8 cellular contexts compared by ENCODE assay signal in genomic region chr7:99143853-99144672, GRCh38. TPM values are rescaled to one million over a fixed set of nuclear protein-coding genes. Genes with fewer than 3 reads are reported as not detected.
A peak's percentile ranks its signal among the peaks of the same experiment; 100 is the strongest.
DNase-seq lines count a peak whose midpoint lies in the region; ATAC-seq and TF ChIP-seq lines count a peak whose summit lies in the region.

TSS of gene SMURF1 (minus strand) at chr7:99144108. CDS start at chr7:99143780, 328 bp downstream.

- H3K4me1 ChIP-seq in heart right ventricle, result peaks cover 0 to 43% (median 27%) of the 10 kb centered on the region in 9 donors

- H3K27me3 ChIP-seq in heart right ventricle, result no peaks in the 10 kb centered on the region

- intact Hi-C loops in heart right ventricle (cut with DNase I), result loop anchor here in 9 of 10 donors (1.0 to 10.0 kb wide), 10 partner anchors 42 to 181 kb away; partner anchors contain the start of gene ARPC1A (in 1 of the 9)
- intact Hi-C loops in posterior cingulate gyrus (cut with DNase I), result loop anchor here (2.0 to 5.0 kb wide), 3 partner anchors 67 to 183 kb away; partner anchors contain the start of gene ARPC1A

- in situ Hi-C loops in KBM-7 (cut with MboI; ENCODE audit: low pct_unique_long_range_greater_than_20kb, low sequenced_read_pairs), result no loop called here

- ATAC-seq in GM21576 (IDR thresholded peaks at IDR 0.05; ENCODE audit: unreplicated experiment) (peak; percentile 70), heart right ventricle (peak; percentile 46 to 84 (median 72))

- peak within 1 kb of the TSS; percentile 97 for H3K4me3 Mint-ChIP-seq in type B pancreatic cell

- H3K36me3 Mint-ChIP-seq in type B pancreatic cell, result peaks cover 6% of the 10 kb centered on the region

- TF ChIP-seq CTCF in heart right ventricle (IDR thresholded peaks at IDR 0.05) (peak in 3 of 9 donors; percentile 25 to 39 (median 34)), type B pancreatic cell (conservative IDR thresholded peaks at IDR 0.05) (no peak)

- DNase-seq in EL (peak; percentile 62), KBM-7 (peak; percentile 69), SKM-1 treated with dmso at 0.1 percent for 144 hours (lab: John Stamatoyannopoulos, UW; ENCODE audit: unreplicated experiment) (peak; percentile 56), heart right ventricle (peak; percentile 62 to 78), posterior cingulate gyrus (peak; percentile 27 to 94 (median 58)), type B pancreatic cell (ENCODE audit: extremely low spot score, unreplicated experiment) (peak; percentile 81)

- no peaks in the 10 kb centered on the region for H3K36me3 ChIP-seq in heart right ventricle

- no peaks in the 10 kb centered on the region for H3K27me3 Mint-ChIP-seq in type B pancreatic cell

- H3K27ac Mint-ChIP-seq in type B pancreatic cell, result peak within 1 kb of the TSS; percentile 95

- H3K4me3 ChIP-seq in heart right ventricle, result peak within 1 kb of the TSS; percentile 69 to 100 (median 97)

- no peaks in the 10 kb centered on the region for H3K9me3 Mint-ChIP-seq in type B pancreatic cell

- WGBS in adipose tissue, 3 donors, result 0 to 1% (median 1%) methylated on average over 20 to 93 of the region's 94 CpGs
- 0 to 1% methylated on average over 39 to 94 of the region's 94 CpGs for WGBS in heart right ventricle, 2 donors

- no peaks in the 10 kb centered on the region for H3K9me3 ChIP-seq in heart right ventricle

- peak within 1 kb of the TSS; percentile 96 for H3K27ac ChIP-seq in adipose tissue (ENCODE audit: low read depth, low read length)
- peak within 1 kb of the TSS; percentile 96 to 100 (median 97) for H3K27ac ChIP-seq in heart right ventricle

- peaks cover 30% of the 10 kb centered on the region for H3K4me1 Mint-ChIP-seq in type B pancreatic cell (ENCODE audit: unreplicated experiment)

RNA-seq across cellular contexts. Expression of gene SMURF1, which starts in this region (rescaled TPM):
- polyA plus RNA-seq in adipose tissue (10 to 100 TPM in 2 of 3 donors, 1 to 10 TPM in 1; 9.7 to 13.9 (median 10.3) TPM), heart right ventricle (1 to 10 TPM; 4.2 to 5.1 TPM)
- total RNA-seq in heart right ventricle (10 to 100 TPM in 9 of 10 donors, 1 to 10 TPM in 1; 8.4 to 14.7 (median 11.5) TPM), type B pancreatic cell (ENCODE audit: low replicate concordance) (22.1 and 31.3 TPM in 2 replicates)

Comparison
In these comparisons a context has a peak if more than half of its experiments do, and no peak if none do; other contexts are left out.
1. Peak in every context shown above with its lines: DNase-seq, ATAC-seq, H3K4me3 ChIP-seq and H3K27ac ChIP-seq.